ENCODE assay signal across 17 cellular contexts in genomic region chr14:74855945-74856344, GRCh38. TPM values are rescaled to one million over a fixed set of nuclear protein-coding genes. Genes with fewer than 3 reads are reported as not detected.
"Had no signal": no experiment of that assay in that cellular context is flagged by ENCODE, and none has a peak within 500 bp of the region (broad histone marks: within the 10 kb centered on the region; RNA-seq: fewer than 3 reads in every experiment).

No MANE protein-coding gene starts in this region.

- DNase-seq: activated CD4-positive, alpha-beta T cell treated with anti-CD3 and anti-CD28 coated beads, Interleukin-2, amount 10 ng/mL, durations not matched to agents 24 days and 14 days; activated CD4-positive, CD25-positive, alpha-beta regulatory T cell; activated CD8-positive, alpha-beta memory T cell treated with anti-CD3 and anti-CD28 coated beads, Interleukin-2, amount 50 U/mL, for 48 hours; activated gamma-delta T cell; activated naive CD8-positive, alpha-beta T cell treated with anti-CD3 and anti-CD28 coated beads for 36 hours; activated T-cell treated with anti-CD3 and anti-CD28 coated beads, Interleukin-2, amount 50 U/mL, for 72 hours; amygdala; caudate nucleus; colonic mucosa; left colon; pancreas; stimulated activated CD4-positive, alpha-beta T cell treated with anti-CD3 and anti-CD28 coated beads, Interleukin-1b, Interleukin-23, amount 100 ng/mL, for 48 hours had no signal

- H3K4me3 ChIP-seq: body of pancreas, colonic mucosa, neural progenitor cell, pancreas had no signal

- H3K27ac ChIP-seq: body of pancreas, colonic mucosa, neural progenitor cell, pancreas had no signal

- H3K9me3 Mint-ChIP-seq: activated CD4-positive, alpha-beta T cell treated with anti-CD3 and anti-CD28 coated beads, Interleukin-2, amount 10 ng/mL, durations not matched to agents 24 days and 14 days; activated naive CD8-positive, alpha-beta T cell treated with anti-CD3 and anti-CD28 coated beads for 36 hours; activated T-cell treated with anti-CD3 and anti-CD28 coated beads, Interleukin-2, amount 50 U/mL, for 72 hours; neural progenitor cell had no signal

- H3K4me3 Mint-ChIP-seq: activated CD4-positive, alpha-beta T cell treated with anti-CD3 and anti-CD28 coated beads, Interleukin-2, amount 10 ng/mL, durations not matched to agents 24 days and 14 days; activated naive CD8-positive, alpha-beta T cell treated with anti-CD3 and anti-CD28 coated beads for 36 hours; activated T-cell treated with anti-CD3 and anti-CD28 coated beads, Interleukin-2, amount 50 U/mL, for 72 hours; neural progenitor cell had no signal

- H3K36me3 Mint-ChIP-seq: activated naive CD8-positive, alpha-beta T cell treated with anti-CD3 and anti-CD28 coated beads for 36 hours; neural progenitor cell had no signal

- H3K27me3 Mint-ChIP-seq: activated CD4-positive, alpha-beta T cell treated with anti-CD3 and anti-CD28 coated beads, Interleukin-2, amount 10 ng/mL, durations not matched to agents 24 days and 14 days; activated naive CD8-positive, alpha-beta T cell treated with anti-CD3 and anti-CD28 coated beads for 36 hours had no signal

- ATAC-seq: activated T-cell treated with anti-CD3 and anti-CD28 coated beads, Interleukin-2, amount 50 U/mL, for 72 hours; body of pancreas; esophagus mucosa; left colon had no signal

- H3K27ac Mint-ChIP-seq: activated CD4-positive, alpha-beta T cell treated with anti-CD3 and anti-CD28 coated beads, Interleukin-2, amount 10 ng/mL, durations not matched to agents 24 days and 14 days; activated naive CD8-positive, alpha-beta T cell treated with anti-CD3 and anti-CD28 coated beads for 36 hours; activated T-cell treated with anti-CD3 and anti-CD28 coated beads, Interleukin-2, amount 50 U/mL, for 72 hours; neural progenitor cell had no signal

- H3K27me3 ChIP-seq: body of pancreas, colonic mucosa, neural progenitor cell, pancreas had no signal

RNA-seq across cellular contexts. Expression of gene PROX2, which starts 20.0 kb away (rescaled TPM):
- total RNA-seq: activated CD4-positive, alpha-beta T cell treated with anti-CD3 and anti-CD28 coated beads, Interleukin-2, amount 10 ng/mL, durations not matched to agents 24 days and 14 days; colonic mucosa; esophagus mucosa; left colon; lung microvascular endothelial cell; pancreas; renal cortical epithelial cell had no signal
